ENCODE assay signal across 2 cellular contexts in the genomic region with DNA sequence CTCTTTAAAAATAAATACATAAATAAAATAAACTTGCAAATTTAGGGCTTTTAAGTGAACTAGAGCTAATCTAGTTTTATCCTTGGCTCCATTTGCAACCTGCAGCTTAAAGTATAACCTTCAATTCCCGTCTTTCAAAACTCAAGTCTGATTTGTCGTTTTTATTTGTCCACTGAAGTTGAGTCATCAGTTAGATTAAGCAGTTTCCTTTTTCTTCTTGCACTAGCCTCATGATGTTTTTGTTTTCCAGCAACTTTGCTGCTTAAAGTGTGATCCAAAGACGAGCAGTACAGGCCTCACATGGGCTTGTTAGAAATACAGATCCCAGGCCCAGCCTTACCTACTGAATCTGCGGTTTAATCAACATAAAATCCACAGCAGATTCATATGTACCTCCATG.
TF ChIP-seq lines count a peak whose summit lies in the region.

No MANE protein-coding gene starts in this region.

TF ChIP-seq in A549, 52 proteins besides CTCF, POLR2A, EP300 and RAD21 (continued from another document):
- TF ChIP-seq FOSB (CRISPR knock-in tag; IDR thresholded peaks at IDR 0.05) (no peak), ESRRA (IDR thresholded peaks at IDR 0.05; ENCODE audit: borderline replicate concordance, low read length) (no peak), RNF2 (IDR thresholded peaks at IDR 0.05; ENCODE audit: borderline replicate concordance, low read depth) (no peak), KDM1A (IDR thresholded peaks at IDR 0.05; ENCODE audit: low read depth) (no peak), MAFK (IDR thresholded peaks at IDR 0.05; ENCODE audit: partially characterized antibody) (no peak), ZFP36 (IDR thresholded peaks at IDR 0.05; ENCODE audit: borderline replicate concordance, partially characterized antibody) (no peak), SMC3 (IDR thresholded peaks at IDR 0.05) (no peak), ZC3H11A (IDR thresholded peaks at IDR 0.05) (no peak), SREBF2 (IDR thresholded peaks at IDR 0.05) (no peak), KDM5A (IDR thresholded peaks at IDR 0.05) (no peak), GATA3 (IDR thresholded peaks at IDR 0.05; ENCODE audit: borderline replicate concordance) (no peak)
- TF ChIP-seq, protein P1, sequence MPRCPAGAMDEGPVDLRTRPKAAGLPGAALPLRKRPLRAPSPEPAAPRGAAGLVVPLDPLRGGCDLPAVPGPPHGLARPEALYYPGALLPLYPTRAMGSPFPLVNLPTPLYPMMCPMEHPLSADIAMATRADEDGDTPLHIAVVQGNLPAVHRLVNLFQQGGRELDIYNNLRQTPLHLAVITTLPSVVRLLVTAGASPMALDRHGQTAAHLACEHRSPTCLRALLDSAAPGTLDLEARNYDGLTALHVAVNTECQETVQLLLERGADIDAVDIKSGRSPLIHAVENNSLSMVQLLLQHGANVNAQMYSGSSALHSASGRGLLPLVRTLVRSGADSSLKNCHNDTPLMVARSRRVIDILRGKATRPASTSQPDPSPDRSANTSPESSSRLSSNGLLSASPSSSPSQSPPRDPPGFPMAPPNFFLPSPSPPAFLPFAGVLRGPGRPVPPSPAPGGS (IDR thresholded peaks at IDR 0.05): no peak
- TF ChIP-seq, protein P2, sequence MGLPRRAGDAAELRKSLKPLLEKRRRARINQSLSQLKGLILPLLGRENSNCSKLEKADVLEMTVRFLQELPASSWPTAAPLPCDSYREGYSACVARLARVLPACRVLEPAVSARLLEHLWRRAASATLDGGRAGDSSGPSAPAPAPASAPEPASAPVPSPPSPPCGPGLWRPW (IDR thresholded peaks at IDR 0.05): no peak

TF ChIP-seq in liver, 16 proteins besides CTCF, POLR2A, EP300 and RAD21 (continued from another document):
- TF ChIP-seq, protein P3, sequence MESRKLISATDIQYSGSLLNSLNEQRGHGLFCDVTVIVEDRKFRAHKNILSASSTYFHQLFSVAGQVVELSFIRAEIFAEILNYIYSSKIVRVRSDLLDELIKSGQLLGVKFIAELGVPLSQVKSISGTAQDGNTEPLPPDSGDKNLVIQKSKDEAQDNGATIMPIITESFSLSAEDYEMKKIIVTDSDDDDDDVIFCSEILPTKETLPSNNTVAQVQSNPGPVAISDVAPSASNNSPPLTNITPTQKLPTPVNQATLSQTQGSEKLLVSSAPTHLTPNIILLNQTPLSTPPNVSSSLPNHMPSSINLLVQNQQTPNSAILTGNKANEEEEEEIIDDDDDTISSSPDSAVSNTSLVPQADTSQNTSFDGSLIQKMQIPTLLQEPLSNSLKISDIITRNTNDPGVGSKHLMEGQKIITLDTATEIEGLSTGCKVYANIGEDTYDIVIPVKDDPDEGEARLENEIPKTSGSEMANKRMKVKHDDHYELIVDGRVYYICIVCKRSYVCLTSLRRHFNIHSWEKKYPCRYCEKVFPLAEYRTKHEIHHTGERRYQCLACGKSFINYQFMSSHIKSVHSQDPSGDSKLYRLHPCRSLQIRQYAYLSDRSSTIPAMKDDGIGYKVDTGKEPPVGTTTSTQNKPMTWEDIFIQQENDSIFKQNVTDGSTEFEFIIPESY (IDR thresholded peaks at IDR 0.05): no peak
- TF ChIP-seq SP1 (IDR thresholded peaks at IDR 0.05) (no peak), HNF4G (IDR thresholded peaks at IDR 0.05) (no peak), RXRA (IDR thresholded peaks at IDR 0.05) (peak in 1 of 2 donors; percentile 17), JUND (IDR thresholded peaks at IDR 0.05) (peak in 1 of 2 donors; percentile 36), FOXA2 (IDR thresholded peaks at IDR 0.05) (no peak), YY1 (IDR thresholded peaks at IDR 0.05) (no peak), HNF4A (conservative IDR thresholded peaks at IDR 0.05) (no peak), TAF1 (conservative IDR thresholded peaks at IDR 0.05) (no peak), NR2F2 (IDR thresholded peaks at IDR 0.05) (no peak), GABPA (IDR thresholded peaks at IDR 0.05 in 1 of 2, conservative IDR thresholded peaks at IDR 0.05 in 1 of 2) (no peak), EGR1 (IDR thresholded peaks at IDR 0.05; ENCODE audit: low read depth in 2 of 2) (no peak)
- TF ChIP-seq, protein P4, sequence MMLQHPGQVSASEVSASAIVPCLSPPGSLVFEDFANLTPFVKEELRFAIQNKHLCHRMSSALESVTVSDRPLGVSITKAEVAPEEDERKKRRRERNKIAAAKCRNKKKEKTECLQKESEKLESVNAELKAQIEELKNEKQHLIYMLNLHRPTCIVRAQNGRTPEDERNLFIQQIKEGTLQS (IDR thresholded peaks at IDR 0.05): peak; percentile 14
- TF ChIP-seq, protein P5, sequence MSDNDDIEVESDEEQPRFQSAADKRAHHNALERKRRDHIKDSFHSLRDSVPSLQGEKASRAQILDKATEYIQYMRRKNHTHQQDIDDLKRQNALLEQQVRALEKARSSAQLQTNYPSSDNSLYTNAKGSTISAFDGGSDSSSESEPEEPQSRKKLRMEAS (IDR thresholded peaks at IDR 0.05): no peak
- TF ChIP-seq, protein P6, sequence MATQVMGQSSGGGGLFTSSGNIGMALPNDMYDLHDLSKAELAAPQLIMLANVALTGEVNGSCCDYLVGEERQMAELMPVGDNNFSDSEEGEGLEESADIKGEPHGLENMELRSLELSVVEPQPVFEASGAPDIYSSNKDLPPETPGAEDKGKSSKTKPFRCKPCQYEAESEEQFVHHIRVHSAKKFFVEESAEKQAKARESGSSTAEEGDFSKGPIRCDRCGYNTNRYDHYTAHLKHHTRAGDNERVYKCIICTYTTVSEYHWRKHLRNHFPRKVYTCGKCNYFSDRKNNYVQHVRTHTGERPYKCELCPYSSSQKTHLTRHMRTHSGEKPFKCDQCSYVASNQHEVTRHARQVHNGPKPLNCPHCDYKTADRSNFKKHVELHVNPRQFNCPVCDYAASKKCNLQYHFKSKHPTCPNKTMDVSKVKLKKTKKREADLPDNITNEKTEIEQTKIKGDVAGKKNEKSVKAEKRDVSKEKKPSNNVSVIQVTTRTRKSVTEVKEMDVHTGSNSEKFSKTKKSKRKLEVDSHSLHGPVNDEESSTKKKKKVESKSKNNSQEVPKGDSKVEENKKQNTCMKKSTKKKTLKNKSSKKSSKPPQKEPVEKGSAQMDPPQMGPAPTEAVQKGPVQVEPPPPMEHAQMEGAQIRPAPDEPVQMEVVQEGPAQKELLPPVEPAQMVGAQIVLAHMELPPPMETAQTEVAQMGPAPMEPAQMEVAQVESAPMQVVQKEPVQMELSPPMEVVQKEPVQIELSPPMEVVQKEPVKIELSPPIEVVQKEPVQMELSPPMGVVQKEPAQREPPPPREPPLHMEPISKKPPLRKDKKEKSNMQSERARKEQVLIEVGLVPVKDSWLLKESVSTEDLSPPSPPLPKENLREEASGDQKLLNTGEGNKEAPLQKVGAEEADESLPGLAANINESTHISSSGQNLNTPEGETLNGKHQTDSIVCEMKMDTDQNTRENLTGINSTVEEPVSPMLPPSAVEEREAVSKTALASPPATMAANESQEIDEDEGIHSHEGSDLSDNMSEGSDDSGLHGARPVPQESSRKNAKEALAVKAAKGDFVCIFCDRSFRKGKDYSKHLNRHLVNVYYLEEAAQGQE (IDR thresholded peaks at IDR 0.05): no peak
